27 cellular contexts compared by ENCODE assay signal in the genomic region with DNA sequence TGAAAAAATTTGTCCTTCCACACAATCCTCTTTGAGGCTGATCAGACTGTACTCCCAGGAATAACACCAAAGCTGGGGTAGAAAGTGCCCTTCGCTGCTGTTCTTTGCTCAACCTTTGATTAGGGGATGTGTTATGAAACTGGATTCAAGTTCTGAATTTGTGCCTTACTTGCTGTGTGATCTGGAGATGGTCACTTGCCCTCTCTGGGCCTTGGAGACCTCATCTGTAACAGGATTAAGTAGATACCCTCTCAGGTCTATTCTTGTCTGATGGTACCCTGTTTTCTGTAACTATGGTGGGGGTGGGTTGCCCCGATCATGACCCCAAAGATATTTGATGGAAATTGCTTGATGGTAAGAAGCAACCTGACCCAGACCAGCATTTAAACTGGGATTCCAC.
"Had no signal": no experiment of that assay in that cellular context is flagged by ENCODE, and none has a peak within 500 bp of the region (broad histone marks: within the 10 kb centered on the region; RNA-seq: fewer than 3 reads in every experiment).

No MANE protein-coding gene starts in this region.

- H3K9me3 ChIP-seq: esophagus muscularis mucosa, ovary, psoas muscle, right lobe of liver, stomach, thyroid gland, vagina had no signal

- H3K27ac Mint-ChIP-seq: memory B cell; natural killer cell; stimulated activated effector memory CD8-positive, alpha-beta T cell treated with anti-CD3 and anti-CD28 coated beads, Interleukin-12 subunit alpha, Interleukin-12 subunit beta, amount 100 ng/mL, for 72 hours had no signal

- H3K4me3 ChIP-seq: coronary artery, esophagus muscularis mucosa, lung, ovary, psoas muscle, right lobe of liver, smooth muscle cell, stomach, thyroid gland, vagina had no signal

- ATAC-seq: foreskin keratinocyte; left colon; natural killer cell; right lobe of liver; stimulated activated effector memory CD8-positive, alpha-beta T cell treated with anti-CD3 and anti-CD28 coated beads, Interleukin-12 subunit alpha, Interleukin-12 subunit beta, amount 100 ng/mL, for 72 hours had no signal

- H3K4me3 Mint-ChIP-seq: memory B cell; natural killer cell; stimulated activated effector memory CD8-positive, alpha-beta T cell treated with anti-CD3 and anti-CD28 coated beads, Interleukin-12 subunit alpha, Interleukin-12 subunit beta, amount 100 ng/mL, for 72 hours had no signal

- H3K27ac ChIP-seq: coronary artery, esophagus muscularis mucosa, foreskin keratinocyte, ovary, psoas muscle, right lobe of liver, stomach, thyroid gland, vagina had no signal

- H3K4me1 ChIP-seq: foreskin keratinocyte, right lobe of liver, stomach, vagina had no signal

- H3K36me3 Mint-ChIP-seq: memory B cell; natural killer cell; stimulated activated effector memory CD8-positive, alpha-beta T cell treated with anti-CD3 and anti-CD28 coated beads, Interleukin-12 subunit alpha, Interleukin-12 subunit beta, amount 100 ng/mL, for 72 hours had no signal

- DNase-seq: dermis blood vessel endothelial cell; effector memory CD4-positive, alpha-beta T cell; foreskin keratinocyte; head of caudate nucleus; hippocampal formation; left colon; natural killer cell; occipital lobe; ovary; psoas muscle; right lobe of liver; stimulated activated CD4-positive, alpha-beta T cell treated with anti-CD3 and anti-CD28 coated beads, Interleukin-12 subunit alpha, Interleukin-12 subunit beta, amount 100 ng/mL, for 4 hours; stimulated activated CD4-positive, alpha-beta T cell treated with anti-CD3 and anti-CD28 coated beads, Interleukin-1b, Interleukin-23, amount 100 ng/mL, for 48 hours; stimulated activated CD4-positive, alpha-beta T cell treated with anti-CD3 and anti-CD28 coated beads, Interleukin-4, amount 100 ng/mL, for 1 hour; stimulated activated naive CD4-positive, alpha-beta T cell treated with Interleukin-2 at 50 U/mL for 16 hours; stomach; thyroid gland; trophoblast cell had no signal

- H3K4me2 ChIP-seq: smooth muscle cell had no signal

- H3K27me3 ChIP-seq: esophagus muscularis mucosa, ovary, right lobe of liver, stomach, thyroid gland, vagina had no signal

- FAIRE-seq: endothelial cell of umbilical vein, islet of Langerhans had no signal

- H3K4me1 Mint-ChIP-seq: memory B cell; natural killer cell; stimulated activated effector memory CD8-positive, alpha-beta T cell treated with anti-CD3 and anti-CD28 coated beads, Interleukin-12 subunit alpha, Interleukin-12 subunit beta, amount 100 ng/mL, for 72 hours had no signal

- H3K9me3 Mint-ChIP-seq: memory B cell; natural killer cell; stimulated activated effector memory CD8-positive, alpha-beta T cell treated with anti-CD3 and anti-CD28 coated beads, Interleukin-12 subunit alpha, Interleukin-12 subunit beta, amount 100 ng/mL, for 72 hours had no signal

- H3K36me3 ChIP-seq: ovary, right lobe of liver, thyroid gland, vagina had no signal
